19 cellular contexts compared by ENCODE assay signal in genomic region chr3:111579495-111579894, GRCh38. TPM values are rescaled to one million over a fixed set of nuclear protein-coding genes. Genes with fewer than 3 reads are reported as not detected.
"Had no signal": no experiment of that assay in that cellular context is flagged by ENCODE, and none has a peak within 500 bp of the region (broad histone marks: within the 10 kb centered on the region; RNA-seq: fewer than 3 reads in every experiment).

No MANE protein-coding gene starts in this region.

- H3K27me3 Mint-ChIP-seq: dendritic cell treated with granulocyte-macrophage colony-stimulating factor and Interleukin-4, amounts not matched to agents 40 ng/mL and 50 ng/mL, for 4 days; naive B cell had no signal

- H3K27ac ChIP-seq: ascending aorta, breast epithelium, foreskin keratinocyte, heart left ventricle, pancreas, RWPE1, suprapubic skin had no signal

- H3K9me3 Mint-ChIP-seq: dendritic cell treated with granulocyte-macrophage colony-stimulating factor and Interleukin-4, amounts not matched to agents 40 ng/mL and 50 ng/mL, for 4 days; immature natural killer cell; naive B cell; T-helper 2 cell treated with Interferon-gamma antibody and Interleukin-4, amounts not matched to agents 5 μg/mL and 100 μg/mL, for 36 hours; type B pancreatic cell had no signal

- H3K4me3 Mint-ChIP-seq: dendritic cell treated with granulocyte-macrophage colony-stimulating factor and Interleukin-4, amounts not matched to agents 40 ng/mL and 50 ng/mL, for 4 days; immature natural killer cell; T-helper 2 cell treated with Interferon-gamma antibody and Interleukin-4, amounts not matched to agents 5 μg/mL and 100 μg/mL, for 36 hours; type B pancreatic cell had no signal

- H3K27ac Mint-ChIP-seq: dendritic cell treated with granulocyte-macrophage colony-stimulating factor and Interleukin-4, amounts not matched to agents 40 ng/mL and 50 ng/mL, for 4 days; type B pancreatic cell had no signal

- ATAC-seq: foreskin keratinocyte, heart left ventricle, pancreas had no signal

- H3K4me3 ChIP-seq: ascending aorta, breast epithelium, heart left ventricle, lung, pancreas, suprapubic skin had no signal

- DNase-seq: activated CD4-positive, alpha-beta T cell treated with anti-CD3 and anti-CD28 coated beads for 1 hour; activated effector memory CD4-positive, alpha-beta T cell treated with anti-CD3 and anti-CD28 coated beads, Interleukin-2, amount 50 U/mL, for 16 hours; effector memory CD4-positive, alpha-beta T cell; foreskin keratinocyte; heart left ventricle; immature natural killer cell; naive B cell; pancreas; stimulated activated naive CD4-positive, alpha-beta T cell treated with Interleukin-2 at 50 U/mL for 16 hours had no signal

- H3K4me1 ChIP-seq: breast epithelium, heart left ventricle, pancreas had no signal

- H3K36me3 Mint-ChIP-seq: naive B cell, type B pancreatic cell had no signal

- H3K9me3 ChIP-seq: ascending aorta, breast epithelium, heart left ventricle, pancreas, suprapubic skin had no signal

- H3K27me3 ChIP-seq: ascending aorta, breast epithelium, foreskin keratinocyte, heart left ventricle, pancreas, suprapubic skin had no signal

- H3K36me3 ChIP-seq: ascending aorta, breast epithelium, heart left ventricle, pancreas, suprapubic skin had no signal

- FAIRE-seq: pancreas had no signal

RNA-seq across cellular contexts. Expression of gene ZBED2, which starts 15.7 kb away (rescaled TPM):
- total RNA-seq: breast epithelium, cerebellum, mononuclear cell had no signal
- polyA plus RNA-seq: heart left ventricle had no signal
